11 cellular contexts compared by ENCODE assay signal in genomic region chr11:68690671-68691401, GRCh38. TPM values are rescaled to one million over a fixed set of nuclear protein-coding genes. Genes with fewer than 3 reads are reported as not detected.
DNase-seq lines count a peak whose midpoint lies in the region; ATAC-seq and TF ChIP-seq lines count a peak whose summit lies in the region.
"Had no signal": no experiment of that assay in that cellular context is flagged by ENCODE, and none has a peak within 500 bp of the region (broad histone marks: within the 10 kb centered on the region; RNA-seq: fewer than 3 reads in every experiment).

No MANE protein-coding gene starts in this region.

- DNase-seq in activated CD4-positive, alpha-beta T cell treated with anti-CD3 and anti-CD28 coated beads for 48 hours, result peak; percentile 35
- DNase-seq in activated CD4-positive, alpha-beta T cell treated with anti-CD3 and anti-CD28 coated beads for 1 hour, result no peak
- DNase-seq in Kasumi-1 (lab: John Stamatoyannopoulos, UW), result peak; percentile 4 to 14
- peak; percentile 29 for DNase-seq in activated effector memory CD4-positive, alpha-beta T cell treated with Interleukin-2 at 50 U/mL for 16 hours
- DNase-seq in naive thymus-derived CD8-positive, alpha-beta T cell, result peak in 6 of 10 donors; percentile 13 to 62 (median 48)
- no peak for DNase-seq in vagina (ENCODE audit: extremely low spot score in 2 of 2)
- DNase-seq: effector CD8-positive, alpha-beta T cell; GOT3 had no signal

- peaks cover 5 to 31% (median 24%) of the 10 kb centered on the region in 5 donors for H3K27me3 Mint-ChIP-seq in naive thymus-derived CD8-positive, alpha-beta T cell

- H3K36me3 Mint-ChIP-seq in naive thymus-derived CD8-positive, alpha-beta T cell, result peaks cover 0 to 2% (median 0%) of the 10 kb centered on the region in 3 donors
- H3K36me3 Mint-ChIP-seq: mesothelial cell of epicardium had no signal

- H3K9me3 ChIP-seq in vagina, result no peaks in the 10 kb centered on the region

- no peak for TF ChIP-seq CTCF in vagina (IDR thresholded peaks at IDR 0.05)

- no peaks in the 10 kb centered on the region for H3K27me3 ChIP-seq in vagina

- H3K4me1 ChIP-seq in vagina, result no peaks in the 10 kb centered on the region

- ATAC-seq in naive thymus-derived CD8-positive, alpha-beta T cell, result peak; percentile 89 to 98
- no peak for ATAC-seq in GM21381 (IDR thresholded peaks at IDR 0.05; ENCODE audit: unreplicated experiment)
- ATAC-seq in HG02678 (IDR thresholded peaks at IDR 0.05; ENCODE audit: unreplicated experiment), result no peak

- TF ChIP-seq POLR2A in vagina (IDR thresholded peaks at IDR 0.05), result no peak

- no peak overlapping the region for H3K27ac ChIP-seq in vagina

- peaks cover 0 to 8% (median under 1%) of the 10 kb centered on the region in 9 donors for H3K9me3 Mint-ChIP-seq in naive thymus-derived CD8-positive, alpha-beta T cell
- H3K9me3 Mint-ChIP-seq: mesothelial cell of epicardium had no signal

- peak overlapping the region in 5 of 10 donors; percentile 45 to 73 (median 68) for H3K27ac Mint-ChIP-seq in naive thymus-derived CD8-positive, alpha-beta T cell
- H3K27ac Mint-ChIP-seq: mesothelial cell of epicardium had no signal

- no peaks in the 10 kb centered on the region for H3K36me3 ChIP-seq in vagina

- POLR2A ChIA-PET in naive thymus-derived CD8-positive, alpha-beta T cell (lab: Charles Lee), result no interaction called here

- peaks cover 23 to 36% (median 29%) of the 10 kb centered on the region in 4 donors for H3K4me1 Mint-ChIP-seq in naive thymus-derived CD8-positive, alpha-beta T cell

- intact Hi-C loops in vagina (cut with DNase I), result no loop called here

- peak overlapping the region; percentile 51 to 80 (median 74) for H3K4me3 Mint-ChIP-seq in naive thymus-derived CD8-positive, alpha-beta T cell
- H3K4me3 Mint-ChIP-seq: mesothelial cell of epicardium had no signal

- no peak overlapping the region for H3K4me3 ChIP-seq in vagina

RNA-seq across cellular contexts. Expression of gene GAL, which starts 6.5 kb away (rescaled TPM):
- total RNA-seq in naive thymus-derived CD8-positive, alpha-beta T cell, result not detected
- polyA plus RNA-seq in naive thymus-derived CD8-positive, alpha-beta T cell, result not detected
- total RNA-seq in vagina, result 15.7 TPM

Comparison
In these comparisons a context has a peak if more than half of its experiments do, and no peak if none do; other contexts are left out.
1. DNase-seq: peak in activated CD4-positive, alpha-beta T cell treated with anti-CD3 and anti-CD28 coated beads for 48 hours (single experiment), Kasumi-1 (2 of 2), activated effector memory CD4-positive, alpha-beta T cell treated with Interleukin-2 at 50 U/mL for 16 hours (single experiment) and naive thymus-derived CD8-positive, alpha-beta T cell (6 of 10); none in activated CD4-positive, alpha-beta T cell treated with anti-CD3 and anti-CD28 coated beads for 1 hour (single experiment) and vagina (0 of 2).
2. ATAC-seq: peak in naive thymus-derived CD8-positive, alpha-beta T cell (2 of 2); none in GM21381 (single experiment) and HG02678 (single experiment).
3. RNA of gene GAL, which starts 6.5 kb away (total RNA-seq): 15.7 TPM in vagina (single experiment); not detected in naive thymus-derived CD8-positive, alpha-beta T cell; every median in the first group is over 10 times any median in the second.